Comparison of ENCODE assay signal across 16 cellular contexts in genomic region chr10:6563720-6564119, GRCh38. TPM values are rescaled to one million over a fixed set of nuclear protein-coding genes. Genes with fewer than 3 reads are reported as not detected.
DNase-seq lines count a peak whose midpoint lies in the region; ATAC-seq lines count a peak whose summit lies in the region.
"Had no signal": no experiment of that assay in that cellular context is flagged by ENCODE, and none has a peak within 500 bp of the region (broad histone marks: within the 10 kb centered on the region; RNA-seq: fewer than 3 reads in every experiment).

No MANE protein-coding gene starts in this region.

- no peak overlapping the region for H2BK120ac ChIP-seq in neuronal stem cell (ENCODE audit: low read depth, low read length)

- H3K27me3 Mint-ChIP-seq in activated CD4-positive, alpha-beta T cell treated with anti-CD3 and anti-CD28 coated beads for 36 hours, result no peaks in the 10 kb centered on the region
- H3K27me3 Mint-ChIP-seq in T-cell, result no peaks in the 10 kb centered on the region
- H3K27me3 Mint-ChIP-seq in central memory CD8-positive, alpha-beta T cell, result no peaks in the 10 kb centered on the region

- H3K23ac ChIP-seq in neuronal stem cell (ENCODE audit: low read depth, low read length, poor library complexity), result no peak overlapping the region

- peaks cover 0 to 6% (median 2%) of the 10 kb centered on the region in 3 experiments for H3K27me3 ChIP-seq in neuronal stem cell (ENCODE audit: control insufficient read depth in 3 of 3, insufficient read depth in 3 of 3, low read depth in 1 of 3, low read length in 3 of 3)
- H3K27me3 ChIP-seq: Peyer's patch, stomach had no signal

- no peak overlapping the region for H2AK5ac ChIP-seq in neuronal stem cell (ENCODE audit: low read depth, low read length)

- no peak overlapping the region for H3K4me2 ChIP-seq in neuronal stem cell (ENCODE audit: insufficient read depth, low read length, poor library complexity, severe bottlenecking)

- no CpG with 5 or more reads among the region's 6 CpGs for WGBS in neuronal stem cell (ENCODE audit: extremely low coverage in 2 of 2, insufficient read length in 2 of 2, insufficient replicate concordance in 1 of 2), 2 donors

- H3K4ac ChIP-seq in neuronal stem cell (ENCODE audit: low read length), result no peak overlapping the region

- peak overlapping the region; percentile 59 for H3K18ac ChIP-seq in neuronal stem cell (ENCODE audit: low read length)

- H3K9ac ChIP-seq in neuronal stem cell (ENCODE audit: low read depth, low read length, poor library complexity), result no peak overlapping the region

- H3K27ac ChIP-seq in neuronal stem cell (replicated peaks; ENCODE audit: low read length), result no peak overlapping the region
- H3K27ac ChIP-seq: stomach, VCaP had no signal

- H3K4me3 Mint-ChIP-seq in activated CD4-positive, alpha-beta T cell treated with anti-CD3 and anti-CD28 coated beads for 36 hours, result peak overlapping the region; percentile 69
- peak overlapping the region; percentile 55 to 71 (median 65) for H3K4me3 Mint-ChIP-seq in T-cell
- H3K4me3 Mint-ChIP-seq in central memory CD8-positive, alpha-beta T cell, result peak overlapping the region; percentile 73
- H3K4me3 Mint-ChIP-seq: neural crest cell had no signal

- no peak overlapping the region for H4K91ac ChIP-seq in neuronal stem cell (ENCODE audit: low read depth, low read length, poor library complexity)

- POLR2A ChIA-PET in activated CD4-positive, alpha-beta T cell treated with anti-CD3 and anti-CD28 coated beads for 36 hours (lab: Charles Lee), result interaction anchor here (1.1 to 3.2 kb wide), 2 partner anchors 14 to 44 kb away, joined by 3 to 12 read pairs; no protein-coding TSS in a partner anchor
- POLR2A ChIA-PET in T-cell (lab: Charles Lee), result no interaction called here

- CTCF ChIA-PET in activated CD4-positive, alpha-beta T cell treated with anti-CD3 and anti-CD28 coated beads for 36 hours (lab: Charles Lee), result interaction anchor here (0.8 to 2.9 kb wide), 10 partner anchors 11 to 146 kb away, joined by 3 to 7 read pairs (median 5); partner anchors contain the start of gene PRKCQ
- CTCF ChIA-PET in T-cell (lab: Charles Lee), result interaction anchor here in 1 of 2 donors (0.7 to 1.6 kb wide), 3 partner anchors 14 to 30 kb away, joined by 3 to 6 read pairs (median 4); no protein-coding TSS in a partner anchor

- peaks cover 90% of the 10 kb centered on the region for H3K4me1 Mint-ChIP-seq in activated CD4-positive, alpha-beta T cell treated with anti-CD3 and anti-CD28 coated beads for 36 hours
- peaks cover 92 to 94% (median 92%) of the 10 kb centered on the region in 3 donors for H3K4me1 Mint-ChIP-seq in T-cell
- H3K4me1 Mint-ChIP-seq in central memory CD8-positive, alpha-beta T cell, result peaks cover 74% of the 10 kb centered on the region
- H3K4me1 Mint-ChIP-seq: neural crest cell had no signal

- peaks cover 6% of the 10 kb centered on the region for H3K36me3 Mint-ChIP-seq in activated CD4-positive, alpha-beta T cell treated with anti-CD3 and anti-CD28 coated beads for 36 hours (ENCODE audit: low read depth)
- peaks cover 12% of the 10 kb centered on the region for H3K36me3 Mint-ChIP-seq in T-cell
- peaks cover 14% of the 10 kb centered on the region for H3K36me3 Mint-ChIP-seq in central memory CD8-positive, alpha-beta T cell (ENCODE audit: insufficient read depth)
- H3K36me3 Mint-ChIP-seq: CD14-positive monocyte had no signal

- H4K8ac ChIP-seq in neuronal stem cell (ENCODE audit: low read depth, low read length), result no peak overlapping the region

- H3K14ac ChIP-seq in neuronal stem cell (ENCODE audit: low read length), result no peak overlapping the region

- no peak overlapping the region for H2AFZ ChIP-seq in neuronal stem cell (ENCODE audit: low read length)

- no peaks in the 10 kb centered on the region for H3K36me3 ChIP-seq in neuronal stem cell (replicated peaks in 1 of 2; ENCODE audit: control insufficient read depth in 2 of 2, insufficient read depth in 2 of 2, low read length in 2 of 2)
- H3K36me3 ChIP-seq: Peyer's patch, stomach had no signal

- no peak overlapping the region for H2BK12ac ChIP-seq in neuronal stem cell (ENCODE audit: low read length)

- H3K9me3 Mint-ChIP-seq in activated CD4-positive, alpha-beta T cell treated with anti-CD3 and anti-CD28 coated beads for 36 hours (ENCODE audit: low read depth), result no peaks in the 10 kb centered on the region
- H3K9me3 Mint-ChIP-seq in T-cell, result no peaks in the 10 kb centered on the region
- no peaks in the 10 kb centered on the region for H3K9me3 Mint-ChIP-seq in central memory CD8-positive, alpha-beta T cell
- H3K9me3 Mint-ChIP-seq: CD14-positive monocyte, neural crest cell had no signal

- no peak overlapping the region for H3K4me3 ChIP-seq in neuronal stem cell (ENCODE audit: low read length in 2 of 2)
- H3K4me3 ChIP-seq: Peyer's patch, stomach had no signal

- intact Hi-C loops in activated CD4-positive, alpha-beta T cell treated with anti-CD3 and anti-CD28 coated beads for 36 hours (cut with DNase I, micrococcal nuclease), result loop anchor here (1.0 to 2.0 kb wide), 2 partner anchors 15 to 20 kb away; no protein-coding TSS in a partner anchor

- H2BK5ac ChIP-seq in neuronal stem cell (ENCODE audit: low read length), result no peak overlapping the region

- DNase-seq in activated CD4-positive, alpha-beta T cell treated with anti-CD3 and anti-CD28 coated beads for 36 hours, result peak; percentile 42
- no peak for DNase-seq in activated CD4-positive, alpha-beta T cell treated with anti-CD3 and anti-CD28 coated beads for 48 hours
- DNase-seq in T-cell, result peak in 1 of 34 experiments; percentile 13
- DNase-seq in central memory CD8-positive, alpha-beta T cell (ENCODE audit: low spot score in 2 of 2), result no peak
- no peak for DNase-seq in neuronal stem cell (ENCODE audit: low spot score)
- no peak for DNase-seq in NCI-H2196 (lab: John Stamatoyannopoulos, UW; ENCODE audit: unreplicated experiment)
- DNase-seq in NCI-H1436 (lab: John Stamatoyannopoulos, UW), result no peak
- DNase-seq: NCI-H1105, NCI-H2171 treated with DMSO at 0.1 percent for 48 hours, Peyer's patch, stomach had no signal

- peak; percentile 25 for ATAC-seq in activated CD4-positive, alpha-beta T cell treated with anti-CD3 and anti-CD28 coated beads for 36 hours
- ATAC-seq in T-cell (replicated peaks in 1 of 4) (peak; percentile 42 to 53 (median 49)), HG03135 (IDR thresholded peaks at IDR 0.05; ENCODE audit: unreplicated experiment) (no peak)
- peak; percentile 17 for ATAC-seq in central memory CD8-positive, alpha-beta T cell (replicated peaks; ENCODE audit: extremely low read depth, poor library complexity, severe bottlenecking)
- ATAC-seq: SK-N-SH treated with all-trans-retinoic acid at 6 μM for 48 hours had no signal

- peaks cover 0 to 12% of the 10 kb centered on the region in 2 donors for H3K4me1 ChIP-seq in neuronal stem cell (ENCODE audit: control insufficient read depth in 2 of 2, insufficient read depth in 1 of 2, low read depth in 1 of 2, low read length in 2 of 2)

- H2BK15ac ChIP-seq in neuronal stem cell (ENCODE audit: low read length), result no peak overlapping the region

- no peaks in the 10 kb centered on the region for H3K9me3 ChIP-seq in neuronal stem cell (replicated peaks in 1 of 2; ENCODE audit: control insufficient read depth in 2 of 2, insufficient read depth in 1 of 2, low read depth in 1 of 2, low read length in 2 of 2)
- H3K9me3 ChIP-seq: Peyer's patch, stomach had no signal

- peak overlapping the region; percentile 81 for H3K27ac Mint-ChIP-seq in activated CD4-positive, alpha-beta T cell treated with anti-CD3 and anti-CD28 coated beads for 36 hours
- H3K27ac Mint-ChIP-seq in T-cell, result peak overlapping the region; percentile 87 to 88
- peak overlapping the region; percentile 87 for H3K27ac Mint-ChIP-seq in central memory CD8-positive, alpha-beta T cell (ENCODE audit: low read depth)

- no peaks in the 10 kb centered on the region for H3K79me1 ChIP-seq in neuronal stem cell (ENCODE audit: low read depth, low read length)

RNA-seq across cellular contexts. Expression of gene PRKCQ, which starts 16.4 kb away (rescaled TPM):
- 10 to 100 TPM; 32.9 to 39.0 TPM for total RNA-seq in activated CD4-positive, alpha-beta T cell treated with anti-CD3 and anti-CD28 coated beads for 36 hours
- total RNA-seq in T-cell, result 10 to 100 TPM; 60.3 to 67.4 (median 61.6) TPM
- 1.7 TPM for polyA plus RNA-seq in neuronal stem cell (2013, experiment 1 of 2)
- 1.8 TPM for polyA plus RNA-seq in neuronal stem cell (2013, experiment 2 of 2)
